ENCODE assay signal across 17 cellular contexts in genomic region chr11:119426142-119426541, GRCh38. TPM values are rescaled to one million over a fixed set of nuclear protein-coding genes. Genes with fewer than 3 reads are reported as not detected.
DNase-seq lines count a peak whose midpoint lies in the region; ATAC-seq, FAIRE-seq and TF ChIP-seq lines count a peak whose summit lies in the region.
"Had no signal": no experiment of that assay in that cellular context is flagged by ENCODE, and none has a peak within 500 bp of the region (broad histone marks: within the 10 kb centered on the region; RNA-seq: fewer than 3 reads in every experiment).

No MANE protein-coding gene starts in this region.

- no peaks in the 10 kb centered on the region for H3K36me3 Mint-ChIP-seq in naive thymus-derived CD8-positive, alpha-beta T cell

- no peak overlapping the region for H2BK120ac ChIP-seq in mesendoderm (ENCODE audit: low read depth, low read length)

- POLR2A ChIA-PET in naive thymus-derived CD8-positive, alpha-beta T cell (lab: Charles Lee), result no interaction called here

- no CpG with 5 or more reads among the region's 4 CpGs for WGBS in mesendoderm (ENCODE audit: extremely low coverage, insufficient coverage, low lambda C conversion rate)

- TF ChIP-seq CTCF in bronchial epithelial cell (IDR thresholded peaks at IDR 0.05; ENCODE audit: insufficient read depth, low read length, severe bottlenecking), result no peak

- DNase-seq in GM12892 (ENCODE audit: insufficient read length) (no peak), H7 (peak; percentile 73), bronchial epithelial cell (ENCODE audit: low read depth) (peak; percentile 47), mesendoderm (peak; percentile 13), MV-4-11 (lab: John Stamatoyannopoulos, UW) (no peak), Ammon's horn (ENCODE audit: low spot score) (no peak)
- no peak for DNase-seq in naive thymus-derived CD8-positive, alpha-beta T cell
- DNase-seq: C1 segment of cervical spinal cord, EL, NCI-H1417, NCI-H1930, NCI-H2171 treated with DMSO at 0.1 percent for 48 hours, NCI-H82, SHP77 had no signal

- peaks cover 32 to 59% (median 50%) of the 10 kb centered on the region in 5 donors for H3K27me3 Mint-ChIP-seq in naive thymus-derived CD8-positive, alpha-beta T cell

- FAIRE-seq in GM12892 (lab: Jason Lieb, UNC) (peak; percentile 87), bronchial epithelial cell (lab: Jason Lieb, UNC) (no peak)

- no peak overlapping the region for H3K4me2 ChIP-seq in mesendoderm (ENCODE audit: low read length)

- no peak for TF ChIP-seq POLR2A in GM12892 (IDR thresholded peaks at IDR 0.05; ENCODE audit: low read depth, low read length)

- H3K79me2 ChIP-seq in mesendoderm (ENCODE audit: control insufficient read depth, insufficient read depth, low read length), result peaks cover 12% of the 10 kb centered on the region

- H3K9me3 Mint-ChIP-seq in naive thymus-derived CD8-positive, alpha-beta T cell, result peaks cover 0 to 3% (median 0%) of the 10 kb centered on the region in 9 donors

- H3K4ac ChIP-seq in mesendoderm (ENCODE audit: low read depth, low read length), result no peak overlapping the region

- H4K5ac ChIP-seq in mesendoderm (ENCODE audit: low read length), result no peak overlapping the region

- peak overlapping the region in 1 of 10 donors; percentile 4 for H3K4me3 Mint-ChIP-seq in naive thymus-derived CD8-positive, alpha-beta T cell

- no peak overlapping the region for H3K56ac ChIP-seq in mesendoderm (ENCODE audit: low read length)

- H2BK15ac ChIP-seq in mesendoderm (replicated peaks; ENCODE audit: low read depth), result no peak overlapping the region

- H3K27me3 ChIP-seq in H7 (ENCODE audit: control insufficient read depth, insufficient read depth, low read length) (no peaks in the 10 kb centered on the region; the same call in 1 of the 2 replicates), bronchial epithelial cell (ENCODE audit: control insufficient read depth, insufficient read depth, low read length) (peaks cover 25% of the 10 kb centered on the region), mesendoderm (ENCODE audit: insufficient read depth, low read length, poor library complexity) (no peaks in the 10 kb centered on the region)

- H3K4me3 ChIP-seq in H7 (ENCODE audit: insufficient read depth, low read depth, low read length) (no peak overlapping the region), bronchial epithelial cell (ENCODE audit: low read depth, low read length) (no peak overlapping the region), mesendoderm (ENCODE audit: low read length) (no peak overlapping the region)
- H3K4me3 ChIP-seq: HAP-1 had no signal

- H2BK5ac ChIP-seq in mesendoderm (ENCODE audit: low read length), result no peak overlapping the region

- no peak overlapping the region for H3K18ac ChIP-seq in mesendoderm (ENCODE audit: low read length)

- no peak overlapping the region for H2AK5ac ChIP-seq in mesendoderm (ENCODE audit: low read length)

- H3K27ac ChIP-seq in mesendoderm (ENCODE audit: low read depth, low read length), result no peak overlapping the region

- peaks cover 11 to 21% (median 17%) of the 10 kb centered on the region in 4 donors for H3K4me1 Mint-ChIP-seq in naive thymus-derived CD8-positive, alpha-beta T cell

- H3K36me3 ChIP-seq in H7 (replicated peaks; ENCODE audit: control insufficient read depth, insufficient read depth, low read length) (peaks cover 3% of the 10 kb centered on the region), bronchial epithelial cell (ENCODE audit: control insufficient read depth, insufficient read depth, low read length) (no peaks in the 10 kb centered on the region), mesendoderm (ENCODE audit: control insufficient read depth, insufficient read depth, low read length) (no peaks in the 10 kb centered on the region)
- H3K36me3 ChIP-seq: HAP-1 had no signal

- ATAC-seq in naive thymus-derived CD8-positive, alpha-beta T cell, result no peak
- ATAC-seq: Panc1 had no signal

- no peak overlapping the region for H3K27ac Mint-ChIP-seq in naive thymus-derived CD8-positive, alpha-beta T cell

- no peak overlapping the region for H4K8ac ChIP-seq in mesendoderm (ENCODE audit: low read depth, low read length)

- H3K9ac ChIP-seq in mesendoderm (ENCODE audit: low read length), result no peak overlapping the region

- H3K4me1 ChIP-seq in mesendoderm (ENCODE audit: control insufficient read depth, low read depth, low read length), result peaks cover 9% of the 10 kb centered on the region
- H3K4me1 ChIP-seq: HAP-1 had no signal

- H3K23ac ChIP-seq in mesendoderm (ENCODE audit: low read length), result no peak overlapping the region

- H3K79me1 ChIP-seq in mesendoderm (ENCODE audit: low read length), result peaks cover 3% of the 10 kb centered on the region

RNA-seq across cellular contexts. Expression of gene THY1, which starts 3.2 kb away (rescaled TPM):
- polyA plus RNA-seq in GM12892 (2012; ENCODE audit: missing spikeins), result 18.3 TPM
- 305 and 319 TPM in 2 replicates for total RNA-seq in H7 (2014; rRNA removed; shearing (Covaris generic))
- total RNA-seq in bronchial epithelial cell, result 0.13 and 2.1 TPM in 2 replicates
- 284 TPM for polyA plus RNA-seq in mesendoderm (2013, experiment 1 of 2)
- 281 TPM for polyA plus RNA-seq in mesendoderm (2013, experiment 2 of 2)
- total RNA-seq in naive thymus-derived CD8-positive, alpha-beta T cell, result not detected
- polyA plus RNA-seq in naive thymus-derived CD8-positive, alpha-beta T cell, result not detected
- total RNA-seq: NCI-H460 had no signal

RNA-seq across cellular contexts. Expression of gene USP2, which starts 44.7 kb away (rescaled TPM):
- 1.4 TPM for polyA plus RNA-seq in GM12892 (2012; ENCODE audit: missing spikeins)
- 2.7 and 2.8 TPM in 2 replicates for total RNA-seq in H7 (2014; rRNA removed; shearing (Covaris generic))
- 0.26 and 1.2 TPM in 2 replicates for total RNA-seq in bronchial epithelial cell
- 6.2 TPM for polyA plus RNA-seq in mesendoderm (2013, experiment 1 of 2)
- 5.9 TPM for polyA plus RNA-seq in mesendoderm (2013, experiment 2 of 2)
- total RNA-seq in naive thymus-derived CD8-positive, alpha-beta T cell, result under 1 TPM; 0.16 to 0.23 TPM
- polyA plus RNA-seq in naive thymus-derived CD8-positive, alpha-beta T cell, result under 1 TPM in 1 of 3 donors, not detected in 2; 0.13 TPM

Comparison
In these comparisons a context has a peak if more than half of its experiments do, and no peak if none do; other contexts are left out.
1. DNase-seq: peak in H7 (single experiment), bronchial epithelial cell (single experiment) and mesendoderm (single experiment); none in GM12892 (single experiment), naive thymus-derived CD8-positive, alpha-beta T cell (0 of 10), MV-4-11 (single experiment) and Ammon's horn (single experiment).
2. RNA of gene THY1, which starts 3.2 kb away (total RNA-seq): 305 to 319 TPM in H7; 0.13 to 2.1 TPM in bronchial epithelial cell and not detected in naive thymus-derived CD8-positive, alpha-beta T cell; every median in the first group is over 10 times any median in the second.